20 cellular contexts compared by ENCODE assay signal in the genomic region with DNA sequence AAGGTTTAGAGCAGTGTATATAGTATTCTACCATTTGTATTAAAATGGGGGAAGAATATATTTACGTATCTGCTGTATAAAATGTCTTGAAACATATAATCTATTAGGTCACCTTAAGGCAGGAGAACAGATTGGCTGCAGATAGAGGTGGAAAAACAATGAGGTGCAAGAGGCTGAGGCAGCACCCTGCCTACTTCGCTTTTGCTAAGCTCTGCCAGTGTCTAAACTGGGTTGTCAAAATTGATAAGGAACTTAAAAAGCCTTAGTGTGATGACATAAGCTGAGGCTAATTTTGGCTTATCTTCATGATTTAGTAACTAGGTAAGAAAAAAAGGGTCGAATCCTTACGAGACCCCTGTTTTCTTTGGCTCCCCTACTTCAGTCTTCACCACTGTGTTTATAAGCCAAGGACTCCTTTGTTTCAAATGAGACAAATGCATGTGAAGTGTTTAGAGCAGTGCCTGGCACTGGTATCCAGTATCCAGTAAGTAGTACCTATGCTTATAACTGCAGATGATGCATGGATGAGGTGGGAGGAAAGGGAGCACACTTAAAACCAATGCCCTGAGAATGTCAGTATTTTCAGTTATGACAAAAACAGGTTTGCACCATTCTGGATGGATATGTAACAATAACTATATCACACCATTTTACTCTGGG. TPM values are rescaled to one million over a fixed set of nuclear protein-coding genes. Genes with fewer than 3 reads are reported as not detected.
DNase-seq lines count a peak whose midpoint lies in the region; ATAC-seq, FAIRE-seq and TF ChIP-seq lines count a peak whose summit lies in the region.
"Had no signal": no experiment of that assay in that cellular context is flagged by ENCODE, and none has a peak within 500 bp of the region (broad histone marks: within the 10 kb centered on the region; RNA-seq: fewer than 3 reads in every experiment).

No MANE protein-coding gene starts in this region.

- H2AFZ ChIP-seq in astrocyte (ENCODE audit: low read depth, low read length), result no peak overlapping the region
- H2AFZ ChIP-seq: GM23338 had no signal

- DNase-seq in heart right ventricle (no peak), left cardiac atrium (no peak), H54 (ENCODE audit: insufficient read length, low spot score) (no peak), astrocyte (ENCODE audit: low read depth) (no peak), putamen (ENCODE audit: low spot score) (peak; percentile 49), NCI-H345 (lab: John Stamatoyannopoulos, UW) (no peak)
- DNase-seq: ACHN; BE2C; C1 segment of cervical spinal cord; CD4-positive, CD25-positive, alpha-beta regulatory T cell; CD8-positive, alpha-beta memory T cell; COR-L47; DMS 273 treated with DMSO at 0.1 percent for 48 hours; GDM1; H7; HFFc6 had no signal

- H3K4me1 ChIP-seq in heart right ventricle (peaks cover 0 to 10% (median 0%) of the 10 kb centered on the region in 9 donors), astrocyte (ENCODE audit: insufficient read depth, low read length) (peaks cover 17% of the 10 kb centered on the region)
- H3K4me1 ChIP-seq: BE2C had no signal

- FAIRE-seq in H54 (lab: Jason Lieb, UNC), result peak; percentile 15
- peak; percentile 9 for FAIRE-seq in astrocyte (lab: Jason Lieb, UNC)
- FAIRE-seq: A204.1 had no signal

- no peak overlapping the region for H3K4me2 ChIP-seq in astrocyte (ENCODE audit: low read length)
- H3K4me2 ChIP-seq: GM23338 had no signal

- TF ChIP-seq CTCF in heart right ventricle (IDR thresholded peaks at IDR 0.05), result no peak
- no peak for TF ChIP-seq CTCF in astrocyte (IDR thresholded peaks at IDR 0.05; ENCODE audit: insufficient read depth, low read depth, low read length)

- H3K9me3 Mint-ChIP-seq in astrocyte (ENCODE audit: unreplicated experiment), result no peaks in the 10 kb centered on the region
- H3K9me3 Mint-ChIP-seq: CD4-positive, CD25-positive, alpha-beta regulatory T cell; CD8-positive, alpha-beta memory T cell; GM23338; HFFc6 had no signal

- H3K9ac ChIP-seq in astrocyte (ENCODE audit: low read length), result no peak overlapping the region

- H3K4me3 Mint-ChIP-seq in astrocyte (ENCODE audit: unreplicated experiment), result no peak overlapping the region
- H3K4me3 Mint-ChIP-seq: CD4-positive, CD25-positive, alpha-beta regulatory T cell; CD8-positive, alpha-beta memory T cell; GM23338; HFFc6 had no signal

- no peaks in the 10 kb centered on the region for H3K27me3 ChIP-seq in heart right ventricle
- no peaks in the 10 kb centered on the region for H3K27me3 ChIP-seq in astrocyte (ENCODE audit: insufficient read depth, low read length)
- H3K27me3 ChIP-seq: BE2C had no signal

- H3K27ac ChIP-seq in heart right ventricle (no peak overlapping the region), astrocyte (ENCODE audit: low read depth, low read length) (no peak overlapping the region)

- peaks cover 8% of the 10 kb centered on the region for H4K20me1 ChIP-seq in astrocyte (ENCODE audit: insufficient read depth, low read length)

- H3K9me3 ChIP-seq in heart right ventricle (no peaks in the 10 kb centered on the region), astrocyte (ENCODE audit: insufficient read depth, low read depth, low read length) (no peaks in the 10 kb centered on the region)
- H3K9me3 ChIP-seq: BE2C had no signal

- H3K4me3 ChIP-seq in heart right ventricle, result no peak overlapping the region
- no peak overlapping the region for H3K4me3 ChIP-seq in astrocyte (ENCODE audit: insufficient read depth, low read depth, low read length)
- H3K4me3 ChIP-seq: GM23338 had no signal

- TF ChIP-seq POLR2A in H54 (IDR thresholded peaks at IDR 0.05; ENCODE audit: low read depth, low read length), result no peak

- H3K27ac Mint-ChIP-seq in astrocyte (ENCODE audit: unreplicated experiment), result no peak overlapping the region
- H3K27ac Mint-ChIP-seq: CD4-positive, CD25-positive, alpha-beta regulatory T cell; GM23338; HFFc6 had no signal

- 49 to 63% methylated on average over 4 of the region's 4 CpGs for WGBS in heart right ventricle, 2 donors

- ATAC-seq in heart right ventricle (peak in 6 of 8 donors; percentile 45 to 86 (median 56)), left cardiac atrium (no peak), HG03521 (IDR thresholded peaks at IDR 0.05; ENCODE audit: unreplicated experiment) (no peak)
- ATAC-seq: GM23338, HCT116 had no signal

- H3K36me3 Mint-ChIP-seq in astrocyte (ENCODE audit: low read depth, unreplicated experiment), result peaks cover 13% of the 10 kb centered on the region

- intact Hi-C loops in heart right ventricle (cut with DNase I), result no loop called here
- intact Hi-C loops in left cardiac atrium (cut with DNase I), result no loop called here

- no peaks in the 10 kb centered on the region for H3K27me3 Mint-ChIP-seq in astrocyte (ENCODE audit: low read depth, unreplicated experiment)
- H3K27me3 Mint-ChIP-seq: CD4-positive, CD25-positive, alpha-beta regulatory T cell; CD8-positive, alpha-beta memory T cell had no signal

- peaks cover 18% of the 10 kb centered on the region for H3K4me1 Mint-ChIP-seq in astrocyte (ENCODE audit: low read depth, unreplicated experiment)
- H3K4me1 Mint-ChIP-seq: GM23338 had no signal

- no peaks in the 10 kb centered on the region for H3K79me2 ChIP-seq in astrocyte (ENCODE audit: insufficient read depth, low read length)

- H3K36me3 ChIP-seq in heart right ventricle, result peaks cover 0 to 100% (median 44%) of the 10 kb centered on the region in 9 donors
- peaks cover 8% of the 10 kb centered on the region for H3K36me3 ChIP-seq in astrocyte (ENCODE audit: insufficient read depth, low read length)

RNA-seq across cellular contexts. Expression of gene ARMC8, which starts 45.7 kb away (rescaled TPM):
- 10 to 100 TPM; 28.2 to 49.3 (median 30.1) TPM for total RNA-seq in heart right ventricle
- 10 to 100 TPM; 13.8 to 23.0 TPM for polyA plus RNA-seq in heart right ventricle
- total RNA-seq in left cardiac atrium, result 10 to 100 TPM; 32.2 to 43.6 TPM
- total RNA-seq in astrocyte, result 33.2 and 36.5 TPM in 2 replicates

RNA-seq across cellular contexts. Expression of gene DBR1, which starts 58.1 kb away (rescaled TPM):
- total RNA-seq in heart right ventricle, result 10 to 100 TPM in 2 of 10 donors, 1 to 10 TPM in 8; 6.4 to 10.5 (median 9.0) TPM
- 1 to 10 TPM; 3.3 to 5.5 TPM for polyA plus RNA-seq in heart right ventricle
- total RNA-seq in left cardiac atrium, result 1 to 10 TPM; 9.2 to 9.7 TPM
- 14.8 and 14.9 TPM in 2 replicates for total RNA-seq in astrocyte

Comparison
In these comparisons a context has a peak if more than half of its experiments do, and no peak if none do; other contexts are left out.
1. ATAC-seq: peak in heart right ventricle (6 of 8); none in left cardiac atrium (0 of 2) and HG03521 (single experiment).